In the genomic region with DNA sequence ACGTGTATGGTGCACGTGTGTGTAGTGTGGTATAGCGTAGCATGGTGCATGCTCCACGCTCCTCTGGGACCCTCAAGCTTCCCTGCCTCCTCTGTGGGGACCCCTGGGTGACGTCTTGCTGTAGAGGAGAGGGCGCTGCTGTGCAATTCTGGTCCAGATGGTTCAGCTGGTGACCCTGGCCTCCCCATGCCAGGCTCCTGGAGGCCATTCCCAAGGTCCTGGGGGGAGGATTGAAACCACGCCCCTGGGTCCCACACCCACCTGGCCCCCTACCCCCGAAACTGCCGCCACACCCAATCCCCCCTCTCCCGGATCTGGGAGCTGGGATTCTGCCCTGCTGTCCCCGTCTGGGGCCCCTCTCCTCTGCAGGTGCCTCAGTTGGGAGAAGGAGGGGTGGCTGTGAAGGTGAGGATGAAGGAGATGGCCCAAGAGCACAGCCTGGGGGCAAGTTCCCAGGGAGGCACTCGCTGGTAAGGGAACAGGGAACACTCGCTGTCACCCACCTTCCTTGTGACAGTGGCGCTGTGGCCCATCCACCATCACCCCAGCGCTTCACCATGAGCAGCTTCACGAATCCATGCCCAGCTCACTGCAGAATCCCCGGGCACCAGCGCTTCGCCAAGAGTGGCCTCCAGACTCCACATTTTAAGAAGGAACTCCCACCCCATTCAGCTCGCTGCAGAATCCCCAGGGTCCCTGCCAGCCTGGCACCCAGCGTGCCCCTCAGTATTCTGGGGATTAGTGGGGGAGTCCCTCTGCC, we compare ENCODE assay signal across 25 cellular contexts. TPM values are rescaled to one million over a fixed set of nuclear protein-coding genes. Genes with fewer than 3 reads are reported as not detected.
A peak's percentile ranks its signal among the peaks of the same experiment; 100 is the strongest.
DNase-seq lines count a peak whose midpoint lies in the region; ATAC-seq and TF ChIP-seq lines count a peak whose summit lies in the region.
"Had no signal": no experiment of that assay in that cellular context is flagged by ENCODE, and none has a peak within 500 bp of the region (broad histone marks: within the 10 kb centered on the region; RNA-seq: fewer than 3 reads in every experiment).

No MANE protein-coding gene starts in this region.

- no peak for TF ChIP-seq CTCF in SK-N-SH (IDR thresholded peaks at IDR 0.05)
- TF ChIP-seq CTCF in H9 (conservative IDR thresholded peaks at IDR 0.05): no peak
- no peak for TF ChIP-seq CTCF in left ventricle myocardium inferior (IDR thresholded peaks at IDR 0.05; ENCODE audit: borderline replicate concordance)

- H3K9me3 Mint-ChIP-seq in H9: no peaks in the 10 kb centered on the region
- H3K9me3 Mint-ChIP-seq: activated naive CD4-positive, alpha-beta T cell treated with anti-CD3 and anti-CD28 coated beads for 36 hours; natural killer cell treated with Interleukin-12 subunit alpha and Interleukin-12 subunit beta and Interleukin-15 and Interleukin-18, amount 100 ng/mL, for 72 hours; stimulated activated naive CD8-positive, alpha-beta T cell treated with anti-CD3 and anti-CD28 coated beads, Interleukin-15, Interleukin-2, amounts not matched to agents 100 ng/mL and 50 ng/mL, for 24 hours had no signal

- WGBS in SK-N-SH (ENCODE audit: low lambda C conversion rate): 94% methylated on average over 17 of the region's 21 CpGs
- WGBS in H9 (ENCODE audit: extremely low coverage, insufficient read length, low lambda C conversion rate): no CpG with 5 or more reads among the region's 21 CpGs
- no CpG with 5 or more reads among the region's 21 CpGs for WGBS in trophoblast cell (ENCODE audit: extremely low coverage, insufficient coverage, insufficient read length)

- TF ChIP-seq EP300 in SK-N-SH (IDR thresholded peaks at IDR 0.05; ENCODE audit: borderline replicate concordance in 1 of 2, low read depth in 1 of 2, low read length in 1 of 2): no peak

- H4K5ac ChIP-seq in H9 (ENCODE audit: insufficient read length, low read depth, low read length): no peak overlapping the region

- H3K4me1 ChIP-seq in SK-N-SH (ENCODE audit: control insufficient read depth in 1 of 2, insufficient read depth in 2 of 2, low read depth in 1 of 2, low read length in 1 of 2) (no peaks in the 10 kb centered on the region), H9 (ENCODE audit: insufficient read depth, low read length) (no peaks in the 10 kb centered on the region), left ventricle myocardium inferior (peaks cover 14% of the 10 kb centered on the region), trophoblast cell (ENCODE audit: control insufficient read depth in 1 of 2, insufficient read depth in 2 of 2, low read length in 2 of 2) (no peaks in the 10 kb centered on the region)

- no peak for ATAC-seq in SK-N-SH treated with all-trans-retinoic acid at 6 μM for 48 hours

- H3T11ph ChIP-seq in H9 (ENCODE audit: low read length): no peak overlapping the region

- no peaks in the 10 kb centered on the region for H3K4me1 Mint-ChIP-seq in H9

- H3K4me3 Mint-ChIP-seq in H9: no peak overlapping the region
- H3K4me3 Mint-ChIP-seq: activated naive CD4-positive, alpha-beta T cell treated with anti-CD3 and anti-CD28 coated beads for 36 hours; natural killer cell treated with Interleukin-12 subunit alpha and Interleukin-12 subunit beta and Interleukin-15 and Interleukin-18, amount 100 ng/mL, for 72 hours; stimulated activated naive CD8-positive, alpha-beta T cell treated with anti-CD3 and anti-CD28 coated beads, Interleukin-15, Interleukin-2, amounts not matched to agents 100 ng/mL and 50 ng/mL, for 24 hours had no signal

- H3K9ac ChIP-seq in SK-N-SH (no peak overlapping the region), H9 (ENCODE audit: extremely low read depth, insufficient read length, low read length) (no peak overlapping the region), trophoblast cell (ENCODE audit: low read length) (no peak overlapping the region)

- no peak overlapping the region for H3K14ac ChIP-seq in H9 (ENCODE audit: insufficient read depth, low read length)
- no peak overlapping the region for H3K14ac ChIP-seq in trophoblast cell (ENCODE audit: low read length)

- H3K27ac ChIP-seq in SK-N-SH (ENCODE audit: low read depth in 2 of 2, low read length in 1 of 2): no peak overlapping the region
- no peak overlapping the region for H3K27ac ChIP-seq in H9 (ENCODE audit: insufficient read length, low read depth, low read length)
- H3K27ac ChIP-seq in left ventricle myocardium inferior (replicated peaks): no peak overlapping the region
- H3K27ac ChIP-seq in trophoblast cell (ENCODE audit: low read depth, low read length): no peak overlapping the region
- H3K27ac ChIP-seq: 22Rv1, ascending aorta, esophagus muscularis mucosa, gastroesophageal sphincter had no signal

- no peak overlapping the region for H4K91ac ChIP-seq in H9 (ENCODE audit: insufficient read length, low read depth, low read length)
- no peak overlapping the region for H4K91ac ChIP-seq in trophoblast cell (ENCODE audit: low read depth, low read length)

- H3K9me3 ChIP-seq in SK-N-SH: no peaks in the 10 kb centered on the region
- no peaks in the 10 kb centered on the region for H3K9me3 ChIP-seq in H9 (ENCODE audit: control insufficient read depth, low read depth, low read length)
- no peaks in the 10 kb centered on the region for H3K9me3 ChIP-seq in left ventricle myocardium inferior (replicated peaks)
- peaks cover 8% of the 10 kb centered on the region for H3K9me3 ChIP-seq in trophoblast cell (ENCODE audit: insufficient read depth, low read depth, low read length)
- H3K9me3 ChIP-seq: ascending aorta, esophagus muscularis mucosa, gastroesophageal sphincter, MG63 had no signal

- H2BK20ac ChIP-seq in H9 (ENCODE audit: low read depth, low read length, poor library complexity, severe bottlenecking): no peak overlapping the region

- H3K4ac ChIP-seq in H9 (ENCODE audit: low read depth, low read length) (no peak overlapping the region), trophoblast cell (ENCODE audit: low read depth, low read length) (no peak overlapping the region)

- no peaks in the 10 kb centered on the region for H3K27me3 ChIP-seq in SK-N-SH (ENCODE audit: insufficient read depth)
- no peaks in the 10 kb centered on the region for H3K27me3 ChIP-seq in H9 (ENCODE audit: insufficient read depth, low read length)
- H3K27me3 ChIP-seq in left ventricle myocardium inferior (ENCODE audit: low read depth): no peaks in the 10 kb centered on the region
- H3K27me3 ChIP-seq in trophoblast cell (ENCODE audit: insufficient read depth, low read length): no peaks in the 10 kb centered on the region
- H3K27me3 ChIP-seq: ascending aorta, esophagus muscularis mucosa, gastroesophageal sphincter, MG63 had no signal

- H3K4me2 ChIP-seq in SK-N-SH (no peak overlapping the region), H9 (ENCODE audit: insufficient read depth, insufficient read length, low read length) (no peak overlapping the region), trophoblast cell (ENCODE audit: low read length) (no peak overlapping the region)

- peak overlapping the region in 1 of 3 experiments; percentile 29; a peak in 1 of 7 replicates for H3K27ac Mint-ChIP-seq in H9
- H3K27ac Mint-ChIP-seq: activated naive CD4-positive, alpha-beta T cell treated with anti-CD3 and anti-CD28 coated beads for 36 hours; natural killer cell treated with Interleukin-12 subunit alpha and Interleukin-12 subunit beta and Interleukin-15 and Interleukin-18, amount 100 ng/mL, for 72 hours; stimulated activated naive CD8-positive, alpha-beta T cell treated with anti-CD3 and anti-CD28 coated beads, Interleukin-15, Interleukin-2, amounts not matched to agents 100 ng/mL and 50 ng/mL, for 24 hours had no signal

- CTCF ChIA-PET in SK-N-SH (lab: Yijun Ruan, JAX): interaction anchor here (0.6 to 1.0 kb wide), 2 partner anchors 189 to 248 kb away, joined by 3 to 4 read pairs; a partner anchor contains a TSS

- no peak overlapping the region for H3K4me3 ChIP-seq in SK-N-SH (ENCODE audit: low read depth in 2 of 2, low read length in 1 of 2)
- no peak overlapping the region for H3K4me3 ChIP-seq in left ventricle myocardium inferior
- peak overlapping the region; percentile 49 for H3K4me3 ChIP-seq in trophoblast cell (ENCODE audit: low read depth, low read length)
- H3K4me3 ChIP-seq: ascending aorta, esophagus muscularis mucosa, gastroesophageal sphincter, MG63 had no signal

- H4K20me1 ChIP-seq in SK-N-SH (ENCODE audit: insufficient read depth) (peaks cover 17% of the 10 kb centered on the region), H9 (ENCODE audit: control insufficient read depth, insufficient read depth, insufficient read length) (peaks cover 7% of the 10 kb centered on the region)

- no peak overlapping the region for H4K12ac ChIP-seq in trophoblast cell (ENCODE audit: low read depth, low read length)

- H3K18ac ChIP-seq in H9 (ENCODE audit: insufficient read length, low read depth, low read length) (no peak overlapping the region), trophoblast cell (ENCODE audit: low read length) (no peak overlapping the region)

- intact Hi-C loops in left ventricle myocardium inferior (cut with micrococcal nuclease): no loop called here

- no peak for TF ChIP-seq RAD21 in SK-N-SH (IDR thresholded peaks at IDR 0.05; ENCODE audit: low read length)

- no peak overlapping the region for H3K56ac ChIP-seq in H9 (ENCODE audit: insufficient read length, low read depth, low read length)

- peaks cover 12 to 46% of the 10 kb centered on the region in 2 experiments for H3K36me3 ChIP-seq in SK-N-SH (replicated peaks in 1 of 2; ENCODE audit: control insufficient read depth in 1 of 2, insufficient read depth in 2 of 2, low read length in 1 of 2)
- H3K36me3 ChIP-seq in left ventricle myocardium inferior: peaks cover 40% of the 10 kb centered on the region
- peaks cover 47 to 53% of the 10 kb centered on the region in 2 experiments for H3K36me3 ChIP-seq in trophoblast cell (ENCODE audit: control insufficient read depth in 1 of 2, insufficient read depth in 2 of 2, low read length in 2 of 2)

- H3K27me3 Mint-ChIP-seq in H9 (ENCODE audit: low read depth): no peaks in the 10 kb centered on the region; the same call in 1 of the 2 replicates
- H3K27me3 Mint-ChIP-seq: natural killer cell treated with Interleukin-12 subunit alpha and Interleukin-12 subunit beta and Interleukin-15 and Interleukin-18, amount 100 ng/mL, for 72 hours; stimulated activated naive CD8-positive, alpha-beta T cell treated with anti-CD3 and anti-CD28 coated beads, Interleukin-15, Interleukin-2, amounts not matched to agents 100 ng/mL and 50 ng/mL, for 24 hours had no signal

- no peak overlapping the region for H2BK120ac ChIP-seq in H9 (ENCODE audit: low read depth, low read length, poor library complexity, severe bottlenecking)
- no peak overlapping the region for H2BK120ac ChIP-seq in trophoblast cell (ENCODE audit: insufficient read depth, low read length, poor library complexity)

- H2BK12ac ChIP-seq in H9 (ENCODE audit: insufficient read length, low read depth, low read length) (no peak overlapping the region), trophoblast cell (ENCODE audit: low read length) (no peak overlapping the region)

- H3K79me1 ChIP-seq in H9 (ENCODE audit: insufficient read depth, low read depth, low read length, poor library complexity, severe bottlenecking) (peaks cover 7% of the 10 kb centered on the region), trophoblast cell (ENCODE audit: low read length) (no peaks in the 10 kb centered on the region)

- H2AK5ac ChIP-seq in H9 (ENCODE audit: insufficient read length, low read length): no peak overlapping the region
- H2AK5ac ChIP-seq in trophoblast cell (ENCODE audit: low read length): no peak overlapping the region

- no peak overlapping the region for H3K23ac ChIP-seq in H9 (ENCODE audit: insufficient read length, low read depth, low read length)
- no peak overlapping the region for H3K23ac ChIP-seq in trophoblast cell (ENCODE audit: low read length)

- no peaks in the 10 kb centered on the region for H3F3A ChIP-seq in SK-N-SH (replicated peaks; ENCODE audit: insufficient read depth)

- no peaks in the 10 kb centered on the region for H3K23me2 ChIP-seq in H9 (ENCODE audit: insufficient read length, low read depth, low read length, poor library complexity, severe bottlenecking)

- H4K8ac ChIP-seq in H9 (replicated peaks; ENCODE audit: insufficient read length, low read depth, low read length): no peak overlapping the region
- H4K8ac ChIP-seq in trophoblast cell (ENCODE audit: low read depth, low read length): no peak overlapping the region

- H2BK15ac ChIP-seq in H9 (ENCODE audit: low read depth, low read length): no peak overlapping the region

- peaks cover 34% of the 10 kb centered on the region for H3K79me2 ChIP-seq in SK-N-SH (ENCODE audit: insufficient read depth)
- peaks cover 6% of the 10 kb centered on the region for H3K79me2 ChIP-seq in H9 (ENCODE audit: insufficient read depth, low read length)
- no peaks in the 10 kb centered on the region for H3K79me2 ChIP-seq in trophoblast cell (ENCODE audit: control insufficient read depth, insufficient read depth, low read length, poor library complexity)

- no peak overlapping the region for H2AFZ ChIP-seq in SK-N-SH (ENCODE audit: low read depth)
- no peak overlapping the region for H2AFZ ChIP-seq in H9 (ENCODE audit: low read length)
- H2AFZ ChIP-seq in trophoblast cell (ENCODE audit: insufficient read depth, low read length, poor library complexity): no peak overlapping the region

- H2BK5ac ChIP-seq in H9 (ENCODE audit: insufficient read length, low read length) (no peak overlapping the region), trophoblast cell (ENCODE audit: low read depth, low read length, poor library complexity) (no peak overlapping the region)

- H3K36me3 Mint-ChIP-seq in H9 (ENCODE audit: insufficient read depth in 1 of 3, low read depth in 3 of 3): peaks cover 26 to 57% (median 43%) of the 10 kb centered on the region in 3 experiments

- no peaks in the 10 kb centered on the region for H3K9me2 ChIP-seq in SK-N-SH

- DNase-seq in SK-N-SH (peak; percentile 12), H9 (peak; percentile 22), left ventricle myocardium inferior (peak; percentile 1), trophoblast cell (no peak), SKM-1 (lab: John Stamatoyannopoulos, UW; ENCODE audit: unreplicated experiment) (no peak)
- DNase-seq in stimulated activated CD4-positive, alpha-beta T cell treated with anti-CD3 and anti-CD28 coated beads, Interleukin-1b, Interleukin-23, amount 100 ng/mL, for 48 hours: no peak
- no peak for DNase-seq in stimulated activated CD4-positive, alpha-beta T cell treated with anti-CD3 and anti-CD28 coated beads, Interleukin-15, amount 100 ng/mL, for 24 hours
- DNase-seq: activated CD4-positive, alpha-beta T cell treated with anti-CD3 and anti-CD28 coated beads, Interleukin-2, amount 50 U/mL, for 1 hour; activated naive CD4-positive, alpha-beta T cell treated with anti-CD3 and anti-CD28 coated beads for 36 hours; COR-L47; effector CD8-positive, alpha-beta T cell; kidney glomerular epithelial cell; MG63; midbrain; NCI-H1417 treated with DMSO at 0.1 percent for 48 hours; NCI-H524; stimulated activated CD4-positive, alpha-beta T cell treated with anti-CD3 and anti-CD28 coated beads, Interleukin-4, amount 100 ng/mL, for 1 hour; SW 1271 had no signal

- POLR2A ChIA-PET in SK-N-SH (lab: Yijun Ruan, JAX): no interaction called here

RNA-seq across cellular contexts. Expression of a gene that starts 38.0 kb away (rescaled TPM):
- 21.8 and 26.5 TPM in 2 replicates for polyA plus RNA-seq in SK-N-SH (2012; rRNA removed)
- polyA plus RNA-seq in SK-N-SH (2012; cell fraction: cytosol; rRNA removed): 13.0 and 18.1 TPM in 2 replicates
- polyA plus RNA-seq in SK-N-SH (2012; cell fraction: nucleus; rRNA removed): 36.3 and 54.9 TPM in 2 replicates
- total RNA-seq in H9 (2021) (53.0 and 54.4 TPM in 2 replicates), left ventricle myocardium inferior (6.0 TPM)
- 9.7 and 10.0 TPM in 2 replicates for polyA plus RNA-seq in trophoblast cell (2013)

RNA-seq across cellular contexts. Expression of a gene that starts 51.8 kb away (rescaled TPM):
- polyA plus RNA-seq in SK-N-SH (2012; rRNA removed): 27.3 and 32.9 TPM in 2 replicates
- 22.8 and 24.3 TPM in 2 replicates for polyA plus RNA-seq in SK-N-SH (2012; cell fraction: cytosol; rRNA removed)
- polyA plus RNA-seq in SK-N-SH (2012; cell fraction: nucleus; rRNA removed): 26.2 and 27.4 TPM in 2 replicates
- total RNA-seq in H9 (2021): 32.6 and 35.6 TPM in 2 replicates
- total RNA-seq in left ventricle myocardium inferior: 52.0 TPM
- polyA plus RNA-seq in trophoblast cell (2013): 27.2 and 27.8 TPM in 2 replicates

Comparison
In these comparisons a context has a peak if more than half of its experiments do, and no peak if none do; other contexts are left out.
1. DNase-seq: peak in SK-N-SH (single experiment), H9 (single experiment) and left ventricle myocardium inferior (single experiment); none in trophoblast cell (0 of 2), stimulated activated CD4-positive, alpha-beta T cell treated with anti-CD3 and anti-CD28 coated beads, Interleukin-1b, Interleukin-23, amount 100 ng/mL, for 48 hours (single experiment), SKM-1 (single experiment) and stimulated activated CD4-positive, alpha-beta T cell treated with anti-CD3 and anti-CD28 coated beads, Interleukin-15, amount 100 ng/mL, for 24 hours (single experiment).